In the genomic region with DNA sequence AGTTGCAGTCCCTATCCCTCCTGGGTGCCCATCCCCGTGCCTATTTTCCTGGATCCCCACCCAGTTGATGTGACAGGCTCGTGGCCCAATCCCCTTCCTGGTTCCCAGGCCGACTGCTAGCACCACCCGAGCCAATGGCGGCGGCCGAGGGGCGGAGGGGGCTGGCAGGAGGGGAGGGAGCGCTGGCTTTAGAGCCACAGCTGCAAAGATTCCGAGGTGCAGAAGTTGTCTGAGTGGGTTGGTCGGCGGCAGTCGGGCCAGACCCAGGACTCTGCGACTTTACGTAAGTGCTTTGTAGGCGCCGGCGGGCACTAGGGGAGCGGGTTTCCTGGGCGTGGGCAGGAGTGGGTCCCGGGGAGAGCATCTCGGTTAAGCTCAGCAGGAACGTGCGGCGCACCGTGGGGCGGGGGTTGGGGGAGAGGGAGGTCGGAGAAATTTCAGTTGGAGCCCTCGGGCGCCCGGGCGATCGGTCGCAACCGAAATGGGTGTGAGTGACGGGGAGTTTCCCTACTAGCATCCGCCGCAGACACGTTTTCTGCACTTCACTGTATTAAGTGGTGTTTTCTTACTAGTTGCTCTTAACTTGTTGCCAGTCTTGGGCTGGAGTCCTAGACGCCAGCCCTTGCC, we compare ENCODE assay signal across 1 cellular context.
A peak's percentile ranks its signal among the peaks of the same experiment; 100 is the strongest.
TF ChIP-seq lines count a peak whose summit lies in the region.

Gene PLS3 (plus strand): TSS at position 197 of the 627 bp plus-strand sequence. CDS start 49,077 bp downstream, outside the sequence.

TF ChIP-seq in HEK293, 187 proteins besides CTCF, POLR2A, EP300 and RAD21 (continued from another document):
- TF ChIP-seq, protein P1, sequence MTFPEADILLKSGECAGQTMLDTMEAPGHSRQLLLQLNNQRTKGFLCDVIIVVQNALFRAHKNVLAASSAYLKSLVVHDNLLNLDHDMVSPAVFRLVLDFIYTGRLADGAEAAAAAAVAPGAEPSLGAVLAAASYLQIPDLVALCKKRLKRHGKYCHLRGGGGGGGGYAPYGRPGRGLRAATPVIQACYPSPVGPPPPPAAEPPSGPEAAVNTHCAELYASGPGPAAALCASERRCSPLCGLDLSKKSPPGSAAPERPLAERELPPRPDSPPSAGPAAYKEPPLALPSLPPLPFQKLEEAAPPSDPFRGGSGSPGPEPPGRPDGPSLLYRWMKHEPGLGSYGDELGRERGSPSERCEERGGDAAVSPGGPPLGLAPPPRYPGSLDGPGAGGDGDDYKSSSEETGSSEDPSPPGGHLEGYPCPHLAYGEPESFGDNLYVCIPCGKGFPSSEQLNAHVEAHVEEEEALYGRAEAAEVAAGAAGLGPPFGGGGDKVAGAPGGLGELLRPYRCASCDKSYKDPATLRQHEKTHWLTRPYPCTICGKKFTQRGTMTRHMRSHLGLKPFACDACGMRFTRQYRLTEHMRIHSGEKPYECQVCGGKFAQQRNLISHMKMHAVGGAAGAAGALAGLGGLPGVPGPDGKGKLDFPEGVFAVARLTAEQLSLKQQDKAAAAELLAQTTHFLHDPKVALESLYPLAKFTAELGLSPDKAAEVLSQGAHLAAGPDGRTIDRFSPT (tag by site-specific recombination; IDR thresholded peaks at IDR 0.05) = peak; percentile 42; the same call in 1 of the 2 replicates
- TF ChIP-seq TCF7L2 (IDR thresholded peaks at IDR 0.05; ENCODE audit: borderline replicate concordance, low read depth, low read length) (peak; percentile 61; the same call in 1 of the 2 replicates), SCRT2 (tag by site-specific recombination; IDR thresholded peaks at IDR 0.05) (peak; percentile 87), ZBTB6 (tag by site-specific recombination; IDR thresholded peaks at IDR 0.05) (0 out of 2 replicates have a peak, but pooled peaks have one; percentile 14), ZNF660 (tag by site-specific recombination; IDR thresholded peaks at IDR 0.05) (0 out of 2 replicates have a peak, but pooled peaks have one; percentile 11), ZNF777 (tag by site-specific recombination; IDR thresholded peaks at IDR 0.05; ENCODE audit: borderline replicate concordance) (no peak), EGR2 (tag by site-specific recombination; IDR thresholded peaks at IDR 0.05; ENCODE audit: low read depth) (peak; percentile 83), KLF9 (tag by site-specific recombination; IDR thresholded peaks at IDR 0.05; ENCODE audit: low read depth) (0 out of 2 replicates have a peak, but pooled peaks have one; percentile 13), PRDM10 (tag by site-specific recombination; IDR thresholded peaks at IDR 0.05) (peak; percentile 79), ZNF223 (tag by site-specific recombination; IDR thresholded peaks at IDR 0.05) (peak; percentile 82; the same call in 1 of the 2 replicates), ZNF48 (tag by site-specific recombination; IDR thresholded peaks at IDR 0.05) (no peak), HOXC10 (CRISPR knock-in tag; IDR thresholded peaks at IDR 0.05) (peak; percentile 34; the same call in 1 of the 2 replicates), KLF8 (tag by site-specific recombination; IDR thresholded peaks at IDR 0.05) (peak; percentile 63; the same call in 1 of the 2 replicates), PBX3 (CRISPR knock-in tag; IDR thresholded peaks at IDR 0.05) (peak; percentile 56; the same call in 1 of the 2 replicates), ZNF76 (tag by site-specific recombination; IDR thresholded peaks at IDR 0.05; ENCODE audit: borderline replicate concordance, low read depth) (peak; percentile 44; the same call in 1 of the 2 replicates), ZNF19 (tag by site-specific recombination; IDR thresholded peaks at IDR 0.05; ENCODE audit: low read depth) (no peak), PATZ1 (tag by site-specific recombination; IDR thresholded peaks at IDR 0.05) (peak; percentile 70), ZEB2 (tag by site-specific recombination; IDR thresholded peaks at IDR 0.05) (no peak), ZNF341 (tag by site-specific recombination; IDR thresholded peaks at IDR 0.05; ENCODE audit: low read depth) (peak; percentile 21), ZNF600 (tag by site-specific recombination; IDR thresholded peaks at IDR 0.05) (0 out of 2 replicates have a peak, but pooled peaks have one; percentile 35), ZIC2 (tag by site-specific recombination; IDR thresholded peaks at IDR 0.05) (peak; percentile 90), GLIS1 (tag by site-specific recombination; IDR thresholded peaks at IDR 0.05) (peak; percentile 66), SP3 (tag by site-specific recombination; IDR thresholded peaks at IDR 0.05) (peak; percentile 69), SCRT1 (tag by site-specific recombination; IDR thresholded peaks at IDR 0.05; ENCODE audit: borderline replicate concordance) (peak; percentile 53; the same call in 1 of the 2 replicates), ZNF423 (tag by site-specific recombination; IDR thresholded peaks at IDR 0.05) (peak; percentile 53; the same call in 1 of the 2 replicates), ZFHX2 (tag by site-specific recombination; conservative IDR thresholded peaks at IDR 0.05) (peak; percentile 81), IKZF3 (tag by site-specific recombination; IDR thresholded peaks at IDR 0.05) (peak; percentile 82; the same call in 1 of the 2 replicates), ZFP69B (tag by site-specific recombination; IDR thresholded peaks at IDR 0.05) (peak; percentile 69), GLIS2 (tag by site-specific recombination; IDR thresholded peaks at IDR 0.05) (peak; percentile 51; the same call in 1 of the 2 replicates), ZNF335 (tag by site-specific recombination; conservative IDR thresholded peaks at IDR 0.05) (peak; percentile 60), ZNF830 (tag by site-specific recombination; IDR thresholded peaks at IDR 0.05; ENCODE audit: low read depth) (no peak), ZNF629 (tag by site-specific recombination; IDR thresholded peaks at IDR 0.05) (peak; percentile 15; the same call in 1 of the 2 replicates), SP2 (tag by site-specific recombination; IDR thresholded peaks at IDR 0.05) (peak; percentile 81), HOXA7 (CRISPR knock-in tag; IDR thresholded peaks at IDR 0.05; ENCODE audit: borderline replicate concordance) (no peak)
- TF ChIP-seq, protein P2, sequence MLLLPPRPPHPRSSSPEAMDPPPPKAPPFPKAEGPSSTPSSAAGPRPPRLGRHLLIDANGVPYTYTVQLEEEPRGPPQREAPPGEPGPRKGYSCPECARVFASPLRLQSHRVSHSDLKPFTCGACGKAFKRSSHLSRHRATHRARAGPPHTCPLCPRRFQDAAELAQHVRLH (tag by site-specific recombination; IDR thresholded peaks at IDR 0.05) = no peak
- TF ChIP-seq, protein P3, sequence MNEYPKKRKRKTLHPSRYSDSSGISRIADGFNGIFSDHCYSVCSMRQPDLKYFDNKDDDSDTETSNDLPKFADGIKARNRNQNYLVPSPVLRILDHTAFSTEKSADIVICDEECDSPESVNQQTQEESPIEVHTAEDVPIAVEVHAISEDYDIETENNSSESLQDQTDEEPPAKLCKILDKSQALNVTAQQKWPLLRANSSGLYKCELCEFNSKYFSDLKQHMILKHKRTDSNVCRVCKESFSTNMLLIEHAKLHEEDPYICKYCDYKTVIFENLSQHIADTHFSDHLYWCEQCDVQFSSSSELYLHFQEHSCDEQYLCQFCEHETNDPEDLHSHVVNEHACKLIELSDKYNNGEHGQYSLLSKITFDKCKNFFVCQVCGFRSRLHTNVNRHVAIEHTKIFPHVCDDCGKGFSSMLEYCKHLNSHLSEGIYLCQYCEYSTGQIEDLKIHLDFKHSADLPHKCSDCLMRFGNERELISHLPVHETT (tag by site-specific recombination; IDR thresholded peaks at IDR 0.05) = no peak
- TF ChIP-seq, protein P4, sequence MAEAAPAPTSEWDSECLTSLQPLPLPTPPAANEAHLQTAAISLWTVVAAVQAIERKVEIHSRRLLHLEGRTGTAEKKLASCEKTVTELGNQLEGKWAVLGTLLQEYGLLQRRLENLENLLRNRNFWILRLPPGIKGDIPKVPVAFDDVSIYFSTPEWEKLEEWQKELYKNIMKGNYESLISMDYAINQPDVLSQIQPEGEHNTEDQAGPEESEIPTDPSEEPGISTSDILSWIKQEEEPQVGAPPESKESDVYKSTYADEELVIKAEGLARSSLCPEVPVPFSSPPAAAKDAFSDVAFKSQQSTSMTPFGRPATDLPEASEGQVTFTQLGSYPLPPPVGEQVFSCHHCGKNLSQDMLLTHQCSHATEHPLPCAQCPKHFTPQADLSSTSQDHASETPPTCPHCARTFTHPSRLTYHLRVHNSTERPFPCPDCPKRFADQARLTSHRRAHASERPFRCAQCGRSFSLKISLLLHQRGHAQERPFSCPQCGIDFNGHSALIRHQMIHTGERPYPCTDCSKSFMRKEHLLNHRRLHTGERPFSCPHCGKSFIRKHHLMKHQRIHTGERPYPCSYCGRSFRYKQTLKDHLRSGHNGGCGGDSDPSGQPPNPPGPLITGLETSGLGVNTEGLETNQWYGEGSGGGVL (tag by site-specific recombination; IDR thresholded peaks at IDR 0.05) = peak; percentile 31; the same call in 1 of the 2 replicates
- TF ChIP-seq, protein P5, sequence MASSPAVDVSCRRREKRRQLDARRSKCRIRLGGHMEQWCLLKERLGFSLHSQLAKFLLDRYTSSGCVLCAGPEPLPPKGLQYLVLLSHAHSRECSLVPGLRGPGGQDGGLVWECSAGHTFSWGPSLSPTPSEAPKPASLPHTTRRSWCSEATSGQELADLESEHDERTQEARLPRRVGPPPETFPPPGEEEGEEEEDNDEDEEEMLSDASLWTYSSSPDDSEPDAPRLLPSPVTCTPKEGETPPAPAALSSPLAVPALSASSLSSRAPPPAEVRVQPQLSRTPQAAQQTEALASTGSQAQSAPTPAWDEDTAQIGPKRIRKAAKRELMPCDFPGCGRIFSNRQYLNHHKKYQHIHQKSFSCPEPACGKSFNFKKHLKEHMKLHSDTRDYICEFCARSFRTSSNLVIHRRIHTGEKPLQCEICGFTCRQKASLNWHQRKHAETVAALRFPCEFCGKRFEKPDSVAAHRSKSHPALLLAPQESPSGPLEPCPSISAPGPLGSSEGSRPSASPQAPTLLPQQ (tag by site-specific recombination; IDR thresholded peaks at IDR 0.05) = peak; percentile 84
